Comparison of ENCODE assay signal across 8 cellular contexts in the genomic region with DNA sequence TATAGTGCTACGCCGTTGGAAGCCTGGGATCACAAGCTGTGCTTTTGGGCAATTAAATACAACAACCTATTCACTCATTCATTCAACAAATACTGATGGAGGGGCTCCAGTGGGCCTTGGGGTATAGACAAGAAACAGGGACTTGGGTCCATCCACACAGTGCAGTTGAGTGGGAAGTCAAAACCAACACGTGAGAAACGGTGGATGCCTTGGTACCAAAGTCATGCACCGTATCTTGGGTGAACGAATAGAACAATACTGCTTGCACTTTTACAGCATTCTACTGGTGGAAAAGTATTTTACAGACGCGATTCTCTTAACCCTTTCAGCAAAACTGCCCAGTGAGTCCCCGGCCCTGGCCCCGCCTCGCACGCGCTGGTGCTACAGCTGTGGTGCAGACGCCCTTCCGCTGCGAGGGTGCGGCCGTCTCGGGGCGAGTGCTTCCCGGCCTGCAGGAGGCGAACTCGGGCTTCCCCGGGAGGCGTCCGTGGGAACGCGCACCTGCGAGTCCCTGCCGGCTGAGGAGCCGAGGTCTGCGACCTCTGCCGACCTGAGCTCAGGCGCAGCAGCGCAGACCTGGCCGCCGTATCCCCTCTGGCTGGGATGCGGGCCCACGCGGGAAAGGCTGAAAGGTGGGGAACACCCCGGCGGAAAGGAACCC. TPM values are rescaled to one million over a fixed set of nuclear protein-coding genes. Genes with fewer than 3 reads are reported as not detected.
A peak's percentile ranks its signal among the peaks of the same experiment; 100 is the strongest.
DNase-seq lines count a peak whose midpoint lies in the region; ATAC-seq and TF ChIP-seq lines count a peak whose summit lies in the region.

No MANE protein-coding gene starts in this region.

- peak; percentile 62 for TF ChIP-seq CTCF in epithelial cell of esophagus (IDR thresholded peaks at IDR 0.05; ENCODE audit: insufficient read depth, low read depth, low read length, missing control alignments)

- no peaks in the 10 kb centered on the region for H3K79me2 ChIP-seq in ACC112 (ENCODE audit: control insufficient read depth, insufficient read depth, low read length, unreplicated experiment)

- peak overlapping the region; percentile 59 for H2AFZ ChIP-seq in ACC112 (ENCODE audit: low read length, unreplicated experiment)

- DNase-seq in NCI-H748 treated with DMSO at 0.1 percent for 48 hours (lab: John Stamatoyannopoulos, UW) (peak; percentile 65), epithelial cell of esophagus (ENCODE audit: low read depth) (peak; percentile 81), mucosa of gallbladder (ENCODE audit: low spot score) (peak; percentile 74)
- DNase-seq in activated CD8-positive, alpha-beta memory T cell treated with anti-CD3 and anti-CD28 coated beads for 48 hours (ENCODE audit: low read depth in 2 of 3, low spot score in 2 of 3), result peak; percentile 26 to 56 (median 44)
- peak; percentile 18 for DNase-seq in stimulated activated CD8-positive, alpha-beta memory T cell treated with anti-CD3 and anti-CD28 coated beads, Interleukin-4, amount 100 ng/mL, for 4 hours (ENCODE audit: low read depth in 2 of 2, low spot score in 1 of 2)

- peak overlapping the region; percentile 85 for H3K4me3 ChIP-seq in ACC112 (ENCODE audit: low read depth, low read length)
- peak overlapping the region; percentile 85 for H3K4me3 ChIP-seq in epithelial cell of esophagus (ENCODE audit: low read length)

- H3K4me1 ChIP-seq in ACC112 (ENCODE audit: control insufficient read depth, insufficient read depth, low read length, unreplicated experiment), result peaks cover 3% of the 10 kb centered on the region

- no peaks in the 10 kb centered on the region for H3K27me3 ChIP-seq in ACC112 (ENCODE audit: insufficient read depth, low read length)

- peak; percentile 25 for ATAC-seq in GM18520 (IDR thresholded peaks at IDR 0.05; ENCODE audit: unreplicated experiment)
- ATAC-seq in HG03064 (IDR thresholded peaks at IDR 0.05; ENCODE audit: low read depth, unreplicated experiment), result peak; percentile 67

- peak overlapping the region; percentile 5; the same call in 1 of the 2 replicates for H3K27ac ChIP-seq in ACC112 (ENCODE audit: low read depth, low read length)

- H3K36me3 ChIP-seq in ACC112 (ENCODE audit: insufficient read depth, low read length), result no peaks in the 10 kb centered on the region

RNA-seq across cellular contexts. Expression of a gene that starts 8.3 kb away (rescaled TPM):
- 6.4 TPM for total RNA-seq in mucosa of gallbladder

Comparison
In these comparisons a context has a peak if more than half of its experiments do, and no peak if none do; other contexts are left out.
1. Peak in every context shown above with its lines: DNase-seq, ATAC-seq, H3K4me3 ChIP-seq and H3K27ac ChIP-seq.
2. DNase-seq: peak in every context shown above with its lines; median percentile 81 in epithelial cell of esophagus; 74 in mucosa of gallbladder; 65 in NCI-H748 treated with DMSO at 0.1 percent for 48 hours; 44 in activated CD8-positive, alpha-beta memory T cell treated with anti-CD3 and anti-CD28 coated beads for 48 hours; 18 in stimulated activated CD8-positive, alpha-beta memory T cell treated with anti-CD3 and anti-CD28 coated beads, Interleukin-4, amount 100 ng/mL, for 4 hours.